ENCODE assay signal across 1 cellular context in the genomic region with DNA sequence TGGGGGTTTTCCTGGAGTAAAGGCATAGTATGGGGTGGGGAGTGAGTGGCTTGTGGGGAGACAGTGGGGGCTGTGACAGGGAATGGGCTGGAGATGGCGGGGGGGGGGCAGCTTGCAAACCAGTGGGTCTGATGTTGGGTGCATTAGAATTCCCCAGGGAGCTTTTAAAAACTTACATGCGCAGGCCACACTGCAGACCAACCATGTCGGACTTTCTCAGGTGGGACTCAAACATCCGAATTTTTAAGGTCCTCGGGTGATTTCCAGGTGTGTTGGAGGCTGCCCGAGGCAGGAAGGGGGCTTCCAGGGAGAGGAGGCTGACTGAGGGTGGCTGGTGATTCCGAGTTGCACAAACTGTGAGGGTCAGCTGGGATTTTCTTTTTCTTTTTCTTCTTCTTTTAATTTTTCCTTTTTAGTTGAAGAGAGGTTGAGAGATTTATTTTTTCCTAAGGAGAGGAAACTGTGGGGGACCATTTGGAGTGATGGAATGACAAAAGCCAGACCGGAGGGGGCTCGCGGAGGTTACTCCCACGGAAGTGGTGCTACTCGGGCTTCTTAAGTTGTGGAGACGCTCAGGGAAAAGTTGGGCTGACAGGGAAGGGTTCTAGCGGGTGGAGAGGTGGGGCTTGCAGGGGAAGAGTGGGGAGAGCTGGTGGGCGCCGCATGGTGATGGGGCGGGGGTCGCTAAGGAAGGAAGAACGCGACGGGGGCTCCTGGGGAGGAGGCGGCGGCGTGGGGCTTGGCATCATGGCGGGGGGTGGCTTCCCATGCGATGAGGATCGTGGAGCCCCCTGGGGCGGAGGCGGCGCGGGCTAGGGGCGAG.
TF ChIP-seq lines count a peak whose summit lies in the region.

No MANE protein-coding gene starts in this region.

TF ChIP-seq in HEK293, 187 proteins besides CTCF, POLR2A, EP300 and RAD21 (continued from another document):
- TF ChIP-seq ZNF518A (tag by site-specific recombination; conservative IDR thresholded peaks at IDR 0.05; ENCODE audit: low read depth) (peak; percentile 54; the same call in 1 of the 2 replicates), GLI2 (tag by site-specific recombination; IDR thresholded peaks at IDR 0.05; ENCODE audit: borderline replicate concordance, low read depth) (no peak), ZNF211 (tag by site-specific recombination; IDR thresholded peaks at IDR 0.05; ENCODE audit: low read depth) (no peak), ZNF16 (tag by site-specific recombination; IDR thresholded peaks at IDR 0.05; ENCODE audit: low read depth) (no peak), ZNF121 (tag by site-specific recombination; IDR thresholded peaks at IDR 0.05) (no peak), SALL2 (tag by site-specific recombination; IDR thresholded peaks at IDR 0.05; ENCODE audit: borderline replicate concordance) (no peak), ZNF629 (tag by site-specific recombination; IDR thresholded peaks at IDR 0.05) (no peak), ZNF660 (tag by site-specific recombination; IDR thresholded peaks at IDR 0.05) (0 out of 2 replicates have a peak, but pooled peaks have one; percentile 44), ZNF184 (tag by site-specific recombination; IDR thresholded peaks at IDR 0.05) (no peak), ZFP41 (tag by site-specific recombination; IDR thresholded peaks at IDR 0.05; ENCODE audit: borderline replicate concordance) (no peak), ZNF423 (tag by site-specific recombination; IDR thresholded peaks at IDR 0.05) (peak; percentile 56; the same call in 1 of the 2 replicates), ZNF600 (tag by site-specific recombination; IDR thresholded peaks at IDR 0.05) (peak; percentile 63; the same call in 1 of the 2 replicates), ZNF155 (tag by site-specific recombination; IDR thresholded peaks at IDR 0.05) (no peak), ZNF777 (tag by site-specific recombination; IDR thresholded peaks at IDR 0.05; ENCODE audit: borderline replicate concordance) (peak; percentile 88; the same call in 1 of the 2 replicates), PRDM6 (tag by site-specific recombination; IDR thresholded peaks at IDR 0.05) (no peak), GLI4 (tag by site-specific recombination; IDR thresholded peaks at IDR 0.05) (peak; percentile 78; the same call in 1 of the 2 replicates), GLIS2 (tag by site-specific recombination; IDR thresholded peaks at IDR 0.05) (peak; percentile 66), SP3 (tag by site-specific recombination; IDR thresholded peaks at IDR 0.05) (peak; percentile 33; the same call in 1 of the 2 replicates), RBAK (tag by site-specific recombination; IDR thresholded peaks at IDR 0.05) (no peak), PBX3 (CRISPR knock-in tag; IDR thresholded peaks at IDR 0.05) (no peak), ZNF473 (tag by site-specific recombination; IDR thresholded peaks at IDR 0.05) (no peak), ZNF140 (tag by site-specific recombination; IDR thresholded peaks at IDR 0.05) (no peak), SP7 (tag by site-specific recombination; IDR thresholded peaks at IDR 0.05) (no peak), EGR2 (tag by site-specific recombination; IDR thresholded peaks at IDR 0.05; ENCODE audit: low read depth) (peak; percentile 83), ZNF654 (tag by site-specific recombination; IDR thresholded peaks at IDR 0.05; ENCODE audit: low read depth) (no peak), YY1 (tag by site-specific recombination; IDR thresholded peaks at IDR 0.05) (peak; percentile 44; the same call in 1 of the 2 replicates), MYNN (tag by site-specific recombination; IDR thresholded peaks at IDR 0.05; ENCODE audit: borderline replicate concordance) (no peak), ZNF239 (tag by site-specific recombination; IDR thresholded peaks at IDR 0.05) (no peak), ZNF394 (tag by site-specific recombination; IDR thresholded peaks at IDR 0.05; ENCODE audit: borderline replicate concordance) (peak; percentile 80; the same call in 1 of the 2 replicates), KLF16 (tag by site-specific recombination; IDR thresholded peaks at IDR 0.05) (peak; percentile 93), ZNF302 (tag by site-specific recombination; IDR thresholded peaks at IDR 0.05; ENCODE audit: low read depth) (no peak), GLIS1 (tag by site-specific recombination; IDR thresholded peaks at IDR 0.05) (peak; percentile 96), PRDM1 (tag by site-specific recombination; IDR thresholded peaks at IDR 0.05) (no peak)
- TF ChIP-seq, protein P1, sequence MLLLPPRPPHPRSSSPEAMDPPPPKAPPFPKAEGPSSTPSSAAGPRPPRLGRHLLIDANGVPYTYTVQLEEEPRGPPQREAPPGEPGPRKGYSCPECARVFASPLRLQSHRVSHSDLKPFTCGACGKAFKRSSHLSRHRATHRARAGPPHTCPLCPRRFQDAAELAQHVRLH (tag by site-specific recombination; IDR thresholded peaks at IDR 0.05): 0 out of 2 replicates have a peak, but pooled peaks have one; percentile 43
- TF ChIP-seq, protein P2, sequence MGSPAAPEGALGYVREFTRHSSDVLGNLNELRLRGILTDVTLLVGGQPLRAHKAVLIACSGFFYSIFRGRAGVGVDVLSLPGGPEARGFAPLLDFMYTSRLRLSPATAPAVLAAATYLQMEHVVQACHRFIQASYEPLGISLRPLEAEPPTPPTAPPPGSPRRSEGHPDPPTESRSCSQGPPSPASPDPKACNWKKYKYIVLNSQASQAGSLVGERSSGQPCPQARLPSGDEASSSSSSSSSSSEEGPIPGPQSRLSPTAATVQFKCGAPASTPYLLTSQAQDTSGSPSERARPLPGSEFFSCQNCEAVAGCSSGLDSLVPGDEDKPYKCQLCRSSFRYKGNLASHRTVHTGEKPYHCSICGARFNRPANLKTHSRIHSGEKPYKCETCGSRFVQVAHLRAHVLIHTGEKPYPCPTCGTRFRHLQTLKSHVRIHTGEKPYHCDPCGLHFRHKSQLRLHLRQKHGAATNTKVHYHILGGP (tag by site-specific recombination; IDR thresholded peaks at IDR 0.05): no peak
- TF ChIP-seq, protein P3, sequence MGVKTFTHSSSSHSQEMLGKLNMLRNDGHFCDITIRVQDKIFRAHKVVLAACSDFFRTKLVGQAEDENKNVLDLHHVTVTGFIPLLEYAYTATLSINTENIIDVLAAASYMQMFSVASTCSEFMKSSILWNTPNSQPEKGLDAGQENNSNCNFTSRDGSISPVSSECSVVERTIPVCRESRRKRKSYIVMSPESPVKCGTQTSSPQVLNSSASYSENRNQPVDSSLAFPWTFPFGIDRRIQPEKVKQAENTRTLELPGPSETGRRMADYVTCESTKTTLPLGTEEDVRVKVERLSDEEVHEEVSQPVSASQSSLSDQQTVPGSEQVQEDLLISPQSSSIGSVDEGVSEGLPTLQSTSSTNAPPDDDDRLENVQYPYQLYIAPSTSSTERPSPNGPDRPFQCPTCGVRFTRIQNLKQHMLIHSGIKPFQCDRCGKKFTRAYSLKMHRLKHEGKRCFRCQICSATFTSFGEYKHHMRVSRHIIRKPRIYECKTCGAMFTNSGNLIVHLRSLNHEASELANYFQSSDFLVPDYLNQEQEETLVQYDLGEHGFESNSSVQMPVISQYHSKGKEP (tag by site-specific recombination; IDR thresholded peaks at IDR 0.05): no peak
